1 cellular context compared by ENCODE assay signal in genomic region chr2:31216734-31217133, GRCh38.
TF ChIP-seq lines count a peak whose summit lies in the region.

No MANE protein-coding gene starts in this region.

TF ChIP-seq in K562, 482 proteins besides CTCF, POLR2A, EP300 and RAD21 (continued from another document):
- TF ChIP-seq BRD9 (IDR thresholded peaks at IDR 0.05; ENCODE audit: low read depth, partially characterized antibody) (no peak), GMEB1 (CRISPR knock-in tag; IDR thresholded peaks at IDR 0.05) (no peak), SUPT5H (IDR thresholded peaks at IDR 0.05) (no peak), TCF3 (CRISPR knock-in tag; IDR thresholded peaks at IDR 0.05) (peak; percentile 45; the same call in 1 of the 2 replicates), CBFA2T3 (IDR thresholded peaks at IDR 0.05) (peak; percentile 32; the same call in 1 of the 2 replicates)
- TF ChIP-seq, protein P1, sequence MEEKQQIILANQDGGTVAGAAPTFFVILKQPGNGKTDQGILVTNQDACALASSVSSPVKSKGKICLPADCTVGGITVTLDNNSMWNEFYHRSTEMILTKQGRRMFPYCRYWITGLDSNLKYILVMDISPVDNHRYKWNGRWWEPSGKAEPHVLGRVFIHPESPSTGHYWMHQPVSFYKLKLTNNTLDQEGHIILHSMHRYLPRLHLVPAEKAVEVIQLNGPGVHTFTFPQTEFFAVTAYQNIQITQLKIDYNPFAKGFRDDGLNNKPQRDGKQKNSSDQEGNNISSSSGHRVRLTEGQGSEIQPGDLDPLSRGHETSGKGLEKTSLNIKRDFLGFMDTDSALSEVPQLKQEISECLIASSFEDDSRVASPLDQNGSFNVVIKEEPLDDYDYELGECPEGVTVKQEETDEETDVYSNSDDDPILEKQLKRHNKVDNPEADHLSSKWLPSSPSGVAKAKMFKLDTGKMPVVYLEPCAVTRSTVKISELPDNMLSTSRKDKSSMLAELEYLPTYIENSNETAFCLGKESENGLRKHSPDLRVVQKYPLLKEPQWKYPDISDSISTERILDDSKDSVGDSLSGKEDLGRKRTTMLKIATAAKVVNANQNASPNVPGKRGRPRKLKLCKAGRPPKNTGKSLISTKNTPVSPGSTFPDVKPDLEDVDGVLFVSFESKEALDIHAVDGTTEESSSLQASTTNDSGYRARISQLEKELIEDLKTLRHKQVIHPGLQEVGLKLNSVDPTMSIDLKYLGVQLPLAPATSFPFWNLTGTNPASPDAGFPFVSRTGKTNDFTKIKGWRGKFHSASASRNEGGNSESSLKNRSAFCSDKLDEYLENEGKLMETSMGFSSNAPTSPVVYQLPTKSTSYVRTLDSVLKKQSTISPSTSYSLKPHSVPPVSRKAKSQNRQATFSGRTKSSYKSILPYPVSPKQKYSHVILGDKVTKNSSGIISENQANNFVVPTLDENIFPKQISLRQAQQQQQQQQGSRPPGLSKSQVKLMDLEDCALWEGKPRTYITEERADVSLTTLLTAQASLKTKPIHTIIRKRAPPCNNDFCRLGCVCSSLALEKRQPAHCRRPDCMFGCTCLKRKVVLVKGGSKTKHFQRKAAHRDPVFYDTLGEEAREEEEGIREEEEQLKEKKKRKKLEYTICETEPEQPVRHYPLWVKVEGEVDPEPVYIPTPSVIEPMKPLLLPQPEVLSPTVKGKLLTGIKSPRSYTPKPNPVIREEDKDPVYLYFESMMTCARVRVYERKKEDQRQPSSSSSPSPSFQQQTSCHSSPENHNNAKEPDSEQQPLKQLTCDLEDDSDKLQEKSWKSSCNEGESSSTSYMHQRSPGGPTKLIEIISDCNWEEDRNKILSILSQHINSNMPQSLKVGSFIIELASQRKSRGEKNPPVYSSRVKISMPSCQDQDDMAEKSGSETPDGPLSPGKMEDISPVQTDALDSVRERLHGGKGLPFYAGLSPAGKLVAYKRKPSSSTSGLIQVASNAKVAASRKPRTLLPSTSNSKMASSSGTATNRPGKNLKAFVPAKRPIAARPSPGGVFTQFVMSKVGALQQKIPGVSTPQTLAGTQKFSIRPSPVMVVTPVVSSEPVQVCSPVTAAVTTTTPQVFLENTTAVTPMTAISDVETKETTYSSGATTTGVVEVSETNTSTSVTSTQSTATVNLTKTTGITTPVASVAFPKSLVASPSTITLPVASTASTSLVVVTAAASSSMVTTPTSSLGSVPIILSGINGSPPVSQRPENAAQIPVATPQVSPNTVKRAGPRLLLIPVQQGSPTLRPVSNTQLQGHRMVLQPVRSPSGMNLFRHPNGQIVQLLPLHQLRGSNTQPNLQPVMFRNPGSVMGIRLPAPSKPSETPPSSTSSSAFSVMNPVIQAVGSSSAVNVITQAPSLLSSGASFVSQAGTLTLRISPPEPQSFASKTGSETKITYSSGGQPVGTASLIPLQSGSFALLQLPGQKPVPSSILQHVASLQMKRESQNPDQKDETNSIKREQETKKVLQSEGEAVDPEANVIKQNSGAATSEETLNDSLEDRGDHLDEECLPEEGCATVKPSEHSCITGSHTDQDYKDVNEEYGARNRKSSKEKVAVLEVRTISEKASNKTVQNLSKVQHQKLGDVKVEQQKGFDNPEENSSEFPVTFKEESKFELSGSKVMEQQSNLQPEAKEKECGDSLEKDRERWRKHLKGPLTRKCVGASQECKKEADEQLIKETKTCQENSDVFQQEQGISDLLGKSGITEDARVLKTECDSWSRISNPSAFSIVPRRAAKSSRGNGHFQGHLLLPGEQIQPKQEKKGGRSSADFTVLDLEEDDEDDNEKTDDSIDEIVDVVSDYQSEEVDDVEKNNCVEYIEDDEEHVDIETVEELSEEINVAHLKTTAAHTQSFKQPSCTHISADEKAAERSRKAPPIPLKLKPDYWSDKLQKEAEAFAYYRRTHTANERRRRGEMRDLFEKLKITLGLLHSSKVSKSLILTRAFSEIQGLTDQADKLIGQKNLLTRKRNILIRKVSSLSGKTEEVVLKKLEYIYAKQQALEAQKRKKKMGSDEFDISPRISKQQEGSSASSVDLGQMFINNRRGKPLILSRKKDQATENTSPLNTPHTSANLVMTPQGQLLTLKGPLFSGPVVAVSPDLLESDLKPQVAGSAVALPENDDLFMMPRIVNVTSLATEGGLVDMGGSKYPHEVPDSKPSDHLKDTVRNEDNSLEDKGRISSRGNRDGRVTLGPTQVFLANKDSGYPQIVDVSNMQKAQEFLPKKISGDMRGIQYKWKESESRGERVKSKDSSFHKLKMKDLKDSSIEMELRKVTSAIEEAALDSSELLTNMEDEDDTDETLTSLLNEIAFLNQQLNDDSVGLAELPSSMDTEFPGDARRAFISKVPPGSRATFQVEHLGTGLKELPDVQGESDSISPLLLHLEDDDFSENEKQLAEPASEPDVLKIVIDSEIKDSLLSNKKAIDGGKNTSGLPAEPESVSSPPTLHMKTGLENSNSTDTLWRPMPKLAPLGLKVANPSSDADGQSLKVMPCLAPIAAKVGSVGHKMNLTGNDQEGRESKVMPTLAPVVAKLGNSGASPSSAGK (IDR thresholded peaks at IDR 0.05) = no peak
